Comparison of ENCODE assay signal across 8 cellular contexts in the genomic region with DNA sequence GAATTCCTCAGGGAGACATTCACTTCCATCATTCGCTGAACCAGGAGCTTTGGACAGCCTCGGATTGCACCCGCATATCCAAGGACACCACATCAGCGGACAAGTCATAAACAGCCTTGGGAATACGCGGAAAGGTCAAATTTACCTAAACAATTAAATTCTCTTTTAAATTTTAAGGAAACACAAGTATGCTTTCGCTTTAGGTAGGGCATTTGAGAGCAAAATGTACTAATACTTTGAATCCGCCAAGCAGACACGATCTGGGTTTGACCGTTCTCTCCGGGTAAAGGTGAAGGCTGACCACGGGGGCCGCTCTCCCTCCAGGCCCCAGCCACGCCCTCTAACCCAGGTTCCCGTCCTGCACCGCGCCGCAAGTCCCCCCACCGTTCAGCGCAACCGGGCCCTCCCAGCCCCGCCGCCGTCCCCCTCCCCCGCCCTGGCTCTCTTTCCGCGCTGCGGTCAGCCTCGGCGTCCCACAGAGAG. TPM values are rescaled to one million over a fixed set of nuclear protein-coding genes. Genes with fewer than 3 reads are reported as not detected.
DNase-seq lines count a peak whose midpoint lies in the region; ATAC-seq and TF ChIP-seq lines count a peak whose summit lies in the region.

No MANE protein-coding gene starts in this region.

- peak overlapping the region; percentile 100 for H3K4me3 Mint-ChIP-seq in activated CD4-positive, alpha-beta memory T cell treated with anti-CD3 and anti-CD28 coated beads, Interleukin-2, amount 10 ng/mL, durations not matched to agents 7 days and 5 days
- peak overlapping the region; percentile 87 for H3K4me3 Mint-ChIP-seq in endothelial cell (ENCODE audit: unreplicated experiment)

- CTCF ChIA-PET in activated CD4-positive, alpha-beta memory T cell treated with anti-CD3 and anti-CD28 coated beads, Interleukin-2, amount 10 ng/mL, durations not matched to agents 7 days and 5 days (lab: Charles Lee): no interaction called here

- H3K4me1 Mint-ChIP-seq in activated CD4-positive, alpha-beta memory T cell treated with anti-CD3 and anti-CD28 coated beads, Interleukin-2, amount 10 ng/mL, durations not matched to agents 7 days and 5 days: peaks cover 35% of the 10 kb centered on the region
- H3K4me1 Mint-ChIP-seq in endothelial cell (ENCODE audit: unreplicated experiment): peaks cover 19% of the 10 kb centered on the region

- peak overlapping the region; percentile 75 for H3K4me3 ChIP-seq in mesodermal cell (ENCODE audit: extremely low read depth, insufficient read depth, low read length, poor library complexity, severe bottlenecking)

- no peaks in the 10 kb centered on the region for H3K9me3 ChIP-seq in mesodermal cell (ENCODE audit: control insufficient read depth, low read length)

- H3K36me3 ChIP-seq in mesodermal cell (ENCODE audit: control insufficient read depth, insufficient read depth, low read length): no peaks in the 10 kb centered on the region

- peak; percentile 78 for ATAC-seq in GM19324 (IDR thresholded peaks at IDR 0.05; ENCODE audit: low FRiP score, unreplicated experiment)
- peak; percentile 81 for ATAC-seq in HG03432 (IDR thresholded peaks at IDR 0.05; ENCODE audit: unreplicated experiment)

- H3K9me3 Mint-ChIP-seq in activated CD4-positive, alpha-beta memory T cell treated with anti-CD3 and anti-CD28 coated beads, Interleukin-2, amount 10 ng/mL, durations not matched to agents 7 days and 5 days: no peaks in the 10 kb centered on the region
- no peaks in the 10 kb centered on the region for H3K9me3 Mint-ChIP-seq in endothelial cell (ENCODE audit: unreplicated experiment)

- DNase-seq in CD1c-positive myeloid dendritic cell (ENCODE audit: extremely low spot score): peak; percentile 58
- peak; percentile 66 to 91 for DNase-seq in NCI-H526 (lab: John Stamatoyannopoulos, UW)
- DNase-seq in activated CD4-positive, alpha-beta memory T cell treated with anti-CD3 and anti-CD28 coated beads, Interleukin-2, amount 10 ng/mL, durations not matched to agents 7 days and 5 days: peak; percentile 78
- peak; percentile 77 for DNase-seq in endothelial cell (ENCODE audit: low spot score)
- peak; percentile 38 to 52 for DNase-seq in stimulated activated CD8-positive, alpha-beta memory T cell treated with anti-CD3 and anti-CD28 coated beads, Interleukin-2, amount 100 ng/mL, for 1 hour (ENCODE audit: low read depth in 2 of 2)

- no peaks in the 10 kb centered on the region for H3K4me1 ChIP-seq in mesodermal cell (ENCODE audit: control insufficient read depth, insufficient read depth, low read length, poor library complexity, severe bottlenecking)

- H3K27ac Mint-ChIP-seq in activated CD4-positive, alpha-beta memory T cell treated with anti-CD3 and anti-CD28 coated beads, Interleukin-2, amount 10 ng/mL, durations not matched to agents 7 days and 5 days: peak overlapping the region; percentile 94
- H3K27ac Mint-ChIP-seq in endothelial cell (ENCODE audit: unreplicated experiment): peak overlapping the region; percentile 49

- POLR2A ChIA-PET in activated CD4-positive, alpha-beta memory T cell treated with anti-CD3 and anti-CD28 coated beads, Interleukin-2, amount 10 ng/mL, durations not matched to agents 7 days and 5 days (lab: Charles Lee): interaction anchor here (0.9 to 2.2 kb wide), 7 partner anchors 9 to 72 kb away, joined by 3 to 16 read pairs (median 5); a partner anchor contains a TSS

- H3K36me3 Mint-ChIP-seq in activated CD4-positive, alpha-beta memory T cell treated with anti-CD3 and anti-CD28 coated beads, Interleukin-2, amount 10 ng/mL, durations not matched to agents 7 days and 5 days (ENCODE audit: low read depth): peaks cover 8% of the 10 kb centered on the region
- no peaks in the 10 kb centered on the region for H3K36me3 Mint-ChIP-seq in endothelial cell (ENCODE audit: low read depth, unreplicated experiment)

- peaks cover 2% of the 10 kb centered on the region for H3K27me3 Mint-ChIP-seq in activated CD4-positive, alpha-beta memory T cell treated with anti-CD3 and anti-CD28 coated beads, Interleukin-2, amount 10 ng/mL, durations not matched to agents 7 days and 5 days
- peaks cover 5% of the 10 kb centered on the region for H3K27me3 Mint-ChIP-seq in endothelial cell (ENCODE audit: unreplicated experiment)

- H3K27ac ChIP-seq in mesodermal cell (ENCODE audit: low read depth, low read length, severe bottlenecking): peak overlapping the region; percentile 81

- no peak for TF ChIP-seq CTCF in endothelial cell (IDR thresholded peaks at IDR 0.05; ENCODE audit: unreplicated experiment)

- 6 to 14% methylated on average over 12 of the region's 30 CpGs for WGBS in mesodermal cell (ENCODE audit: insufficient coverage in 2 of 2), 2 experiments

RNA-seq across cellular contexts. Expression of a gene that starts 0.5 kb away (rescaled TPM):
- 10 to 100 TPM; 43.4 to 46.4 TPM for total RNA-seq in activated CD4-positive, alpha-beta memory T cell treated with anti-CD3 and anti-CD28 coated beads, Interleukin-2, amount 10 ng/mL, durations not matched to agents 7 days and 5 days
- total RNA-seq in endothelial cell (ENCODE audit: unreplicated experiment): 53.5 TPM
- 31.3 TPM for polyA plus RNA-seq in mesodermal cell (2013, experiment 1 of 2)
- polyA plus RNA-seq in mesodermal cell (2013, experiment 2 of 2): 39.8 TPM

Comparison
In these comparisons a context has a peak if more than half of its experiments do, and no peak if none do; other contexts are left out.
1. Peak in every context shown above with its lines: DNase-seq, ATAC-seq, H3K4me3 ChIP-seq and H3K27ac ChIP-seq.